Comparison of ENCODE assay signal across 31 cellular contexts in the genomic region with DNA sequence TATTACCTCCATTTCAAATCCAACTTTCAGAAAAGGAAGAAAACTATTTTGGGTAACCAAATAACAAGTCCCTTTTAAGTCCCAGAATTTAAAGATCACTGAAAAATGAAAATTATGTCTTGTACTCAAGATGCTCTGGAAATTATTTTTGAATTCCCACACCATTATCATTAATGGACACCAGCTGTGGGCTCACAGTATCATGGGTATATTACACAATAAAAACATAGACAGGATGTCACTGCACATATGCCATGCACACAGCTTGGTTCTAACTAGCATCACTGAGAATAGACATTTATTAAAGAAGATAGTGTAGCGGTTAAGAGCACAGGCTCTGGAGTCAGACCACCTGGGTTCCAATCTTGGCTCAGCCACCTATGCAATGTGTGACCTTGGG.
"Had no signal": no experiment of that assay in that cellular context is flagged by ENCODE, and none has a peak within 500 bp of the region (broad histone marks: within the 10 kb centered on the region; RNA-seq: fewer than 3 reads in every experiment).

No MANE protein-coding gene starts in this region.

- H3K4me1 ChIP-seq: esophagus squamous epithelium, left lung, pancreas, right atrium auricular region, suprapubic skin, transverse colon, upper lobe of right lung, uterus had no signal

- ATAC-seq: effector memory CD8-positive, alpha-beta T cell; heart right ventricle; left cardiac atrium; left lung; mucosa of descending colon; natural killer cell treated with Interleukin-12 subunit alpha and Interleukin-12 subunit beta and Interleukin-15 and Interleukin-18, amount 100 ng/mL, for 72 hours; pancreas; sciatic nerve; stimulated activated naive CD8-positive, alpha-beta T cell treated with anti-CD3 and anti-CD28 coated beads, Interleukin-15, amount 100 ng/mL, for 72 hours; upper lobe of right lung had no signal

- H3K36me3 Mint-ChIP-seq: mesothelial cell of epicardium; naive B cell; natural killer cell treated with Interleukin-12 subunit alpha and Interleukin-12 subunit beta and Interleukin-15 and Interleukin-18, amount 100 ng/mL, for 72 hours had no signal

- H3K4me3 ChIP-seq: esophagus squamous epithelium, heart right ventricle, left lung, mucosa of descending colon, pancreas, right atrium auricular region, smooth muscle cell, suprapubic skin, transverse colon, upper lobe of right lung, uterus had no signal

- H3K9me3 ChIP-seq: esophagus squamous epithelium, heart right ventricle, left lung, mucosa of descending colon, neutrophil, pancreas, right atrium auricular region, suprapubic skin, transverse colon, upper lobe of right lung, uterus had no signal

- DNase-seq: cortex of kidney; effector memory CD8-positive, alpha-beta T cell; erythroblast; esophagus squamous epithelium; foreskin melanocyte; glutamatergic neuron; heart right ventricle; hippocampal formation; left cardiac atrium; left lung; mesenchymal stem cell; mucosa of descending colon; naive B cell; pancreas; stimulated activated CD4-positive, alpha-beta T cell treated with anti-CD3 and anti-CD28 coated beads, Interleukin-12 subunit alpha, Interleukin-12 subunit beta, amount 100 ng/mL, for 4 hours; stimulated activated CD4-positive, alpha-beta T cell treated with anti-CD3 and anti-CD28 coated beads, Interleukin-1b, Interleukin-23, amount 100 ng/mL, for 48 hours; stimulated activated CD4-positive, alpha-beta T cell treated with anti-CD3 and anti-CD28 coated beads, Interleukin-4, amount 100 ng/mL, for 1 hour; stimulated activated CD8-positive, alpha-beta memory T cell treated with anti-CD3 and anti-CD28 coated beads, Interleukin-4, amount 100 ng/mL, for 48 hours; stimulated activated naive CD4-positive, alpha-beta T cell; stimulated activated naive CD8-positive, alpha-beta T cell treated with anti-CD3 and anti-CD28 coated beads, Interleukin-15, amount 100 ng/mL, for 72 hours; transverse colon; upper lobe of right lung; uterus had no signal

- H3K27ac Mint-ChIP-seq: effector memory CD8-positive, alpha-beta T cell; mesothelial cell of epicardium; naive B cell; natural killer cell treated with Interleukin-12 subunit alpha and Interleukin-12 subunit beta and Interleukin-15 and Interleukin-18, amount 100 ng/mL, for 72 hours; stimulated activated naive CD8-positive, alpha-beta T cell treated with anti-CD3 and anti-CD28 coated beads, Interleukin-15, amount 100 ng/mL, for 72 hours had no signal

- H3K36me3 ChIP-seq: esophagus squamous epithelium, heart right ventricle, left lung, neutrophil, pancreas, right atrium auricular region, suprapubic skin, transverse colon, upper lobe of right lung, uterus had no signal

- H3K4me3 Mint-ChIP-seq: effector memory CD8-positive, alpha-beta T cell; mesothelial cell of epicardium; naive B cell; natural killer cell treated with Interleukin-12 subunit alpha and Interleukin-12 subunit beta and Interleukin-15 and Interleukin-18, amount 100 ng/mL, for 72 hours; neural crest cell; stimulated activated naive CD8-positive, alpha-beta T cell treated with anti-CD3 and anti-CD28 coated beads, Interleukin-15, amount 100 ng/mL, for 72 hours had no signal

- H3K27me3 ChIP-seq: esophagus squamous epithelium, left lung, pancreas, right atrium auricular region, suprapubic skin, transverse colon, upper lobe of right lung, uterus had no signal

- H3K4me1 Mint-ChIP-seq: neural crest cell had no signal

- H3K9me3 Mint-ChIP-seq: effector memory CD8-positive, alpha-beta T cell; mesothelial cell of epicardium; naive B cell; natural killer cell treated with Interleukin-12 subunit alpha and Interleukin-12 subunit beta and Interleukin-15 and Interleukin-18, amount 100 ng/mL, for 72 hours; neural crest cell; stimulated activated naive CD8-positive, alpha-beta T cell treated with anti-CD3 and anti-CD28 coated beads, Interleukin-15, amount 100 ng/mL, for 72 hours had no signal
